In the genomic region with DNA sequence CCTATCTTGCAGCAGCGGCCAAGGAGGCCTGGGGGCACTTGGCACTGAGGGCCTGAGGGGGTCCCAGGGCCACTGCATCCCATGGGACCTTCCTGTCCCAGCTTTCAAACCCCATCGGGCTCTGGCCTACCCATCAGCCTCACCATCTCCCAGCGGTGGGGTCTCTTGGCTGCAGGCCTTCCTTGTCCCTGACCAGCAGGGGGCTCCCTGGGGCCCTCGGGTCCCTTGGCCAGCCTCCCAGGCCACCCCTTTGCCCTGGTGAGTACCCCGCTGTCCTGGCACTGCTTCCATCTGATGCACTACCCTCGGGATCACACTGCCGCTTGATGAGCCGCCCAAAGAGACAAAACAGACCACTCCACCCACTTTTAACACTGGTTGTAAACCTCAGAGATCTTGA, we compare ENCODE assay signal across 8 cellular contexts. TPM values are rescaled to one million over a fixed set of nuclear protein-coding genes. Genes with fewer than 3 reads are reported as not detected.
DNase-seq lines count a peak whose midpoint lies in the region; ATAC-seq, FAIRE-seq and TF ChIP-seq lines count a peak whose summit lies in the region.

No MANE protein-coding gene starts in this region.

- H3K4me1 Mint-ChIP-seq in activated T-cell treated with anti-CD3 and anti-CD28 coated beads, Interleukin-2, amount 50 U/mL, for 24 hours (ENCODE audit: low read depth), result peaks cover 4% of the 10 kb centered on the region

- no peaks in the 10 kb centered on the region for H3K36me3 ChIP-seq in left lung

- ATAC-seq in left lung, result no peak
- no peak for ATAC-seq in HG03521 (IDR thresholded peaks at IDR 0.05; ENCODE audit: unreplicated experiment)
- no peak for ATAC-seq in GM21786 (IDR thresholded peaks at IDR 0.05; ENCODE audit: unreplicated experiment)
- no peak for ATAC-seq in GM21367 (IDR thresholded peaks at IDR 0.05; ENCODE audit: unreplicated experiment)

- no peaks in the 10 kb centered on the region for H3K9me3 ChIP-seq in left lung

- no peak overlapping the region for H3K27ac ChIP-seq in left lung

- TF ChIP-seq CTCF in D721Med (IDR thresholded peaks at IDR 0.05; ENCODE audit: insufficient read depth, missing control alignments), result peak; percentile 31
- TF ChIP-seq CTCF in left lung (IDR thresholded peaks at IDR 0.05), result peak; percentile 27 to 37

- H3K27me3 ChIP-seq in left lung, result peaks cover 0 to 10% of the 10 kb centered on the region in 2 donors

- no peaks in the 10 kb centered on the region for H3K36me3 Mint-ChIP-seq in activated T-cell treated with anti-CD3 and anti-CD28 coated beads, Interleukin-2, amount 50 U/mL, for 24 hours (ENCODE audit: low read depth)

- H3K27ac Mint-ChIP-seq in activated T-cell treated with anti-CD3 and anti-CD28 coated beads, Interleukin-2, amount 50 U/mL, for 24 hours, result no peak overlapping the region

- intact Hi-C loops in left lung (cut with DNase I), result loop anchor here in 1 of 2 donors (5.0 kb wide), 2 partner anchors 233 to 323 kb away; no protein-coding TSS in a partner anchor

- FAIRE-seq in D721Med (lab: Jason Lieb, UNC), result no peak

- H3K4me3 ChIP-seq in left lung, result no peak overlapping the region

- DNase-seq in D721Med (ENCODE audit: insufficient read length, low spot score), result peak; percentile 81
- peak; percentile 71 for DNase-seq in HuH-7 (ENCODE audit: low spot score)
- peak; percentile 63 for DNase-seq in activated T-cell treated with anti-CD3 and anti-CD28 coated beads, Interleukin-2, amount 50 U/mL, for 24 hours
- DNase-seq in left lung, result no peak
- no peak for DNase-seq in NCI-H2196 treated with DMSO at 0.1 percent for 48 hours (lab: John Stamatoyannopoulos, UW; ENCODE audit: unreplicated experiment)

- no peaks in the 10 kb centered on the region for H3K4me1 ChIP-seq in left lung

- H3K27me3 Mint-ChIP-seq in activated T-cell treated with anti-CD3 and anti-CD28 coated beads, Interleukin-2, amount 50 U/mL, for 24 hours, result no peaks in the 10 kb centered on the region

- H3K4me3 Mint-ChIP-seq in activated T-cell treated with anti-CD3 and anti-CD28 coated beads, Interleukin-2, amount 50 U/mL, for 24 hours, result no peak overlapping the region

- no peaks in the 10 kb centered on the region for H3K9me3 Mint-ChIP-seq in activated T-cell treated with anti-CD3 and anti-CD28 coated beads, Interleukin-2, amount 50 U/mL, for 24 hours

RNA-seq across cellular contexts. Expression of a gene that starts 43.5 kb away (rescaled TPM):
- total RNA-seq in left lung, result 10 to 100 TPM; 66.7 to 88.2 TPM

RNA-seq across cellular contexts. Expression of a gene that starts 55.0 kb away (rescaled TPM):
- total RNA-seq in left lung, result under 1 TPM; 0.34 to 0.50 TPM

Comparison
In these comparisons a context has a peak if more than half of its experiments do, and no peak if none do; other contexts are left out.
1. DNase-seq: peak in D721Med (single experiment), HuH-7 (single experiment) and activated T-cell treated with anti-CD3 and anti-CD28 coated beads, Interleukin-2, amount 50 U/mL, for 24 hours (single experiment); none in left lung (0 of 2) and NCI-H2196 treated with DMSO at 0.1 percent for 48 hours (single experiment).